1 cellular context compared by ENCODE assay signal in genomic region chr16:8905795-8906591, GRCh38.
TF ChIP-seq lines count a peak whose summit lies in the region.

No MANE protein-coding gene starts in this region.

TF ChIP-seq in HCT116, 20 proteins besides CTCF, POLR2A, EP300 and RAD21 (continued from another document):
- no peak for TF ChIP-seq REST (IDR thresholded peaks at IDR 0.05; ENCODE audit: low read depth)
- TF ChIP-seq CBX3 (IDR thresholded peaks at IDR 0.05; ENCODE audit: low read depth): no peak
- TF ChIP-seq ZBTB33 (IDR thresholded peaks at IDR 0.05; ENCODE audit: extremely low read depth, insufficient replicate concordance, low read length): no peak
- no peak for TF ChIP-seq ELF1 (IDR thresholded peaks at IDR 0.05; ENCODE audit: borderline replicate concordance, low read depth)
- no peak for TF ChIP-seq ZFX (IDR thresholded peaks at IDR 0.05)
- TF ChIP-seq FOSL1 (IDR thresholded peaks at IDR 0.05; ENCODE audit: low read depth): no peak
- TF ChIP-seq JUND (IDR thresholded peaks at IDR 0.05): no peak
- TF ChIP-seq SP1 (IDR thresholded peaks at IDR 0.05; ENCODE audit: low read depth): no peak
- no peak for TF ChIP-seq ATF3 (IDR thresholded peaks at IDR 0.05)
- no peak for TF ChIP-seq EZH2 (IDR thresholded peaks at IDR 0.05)
- TF ChIP-seq CEBPB (IDR thresholded peaks at IDR 0.05; ENCODE audit: low read depth): no peak
- TF ChIP-seq POLR2AphosphoS5 (IDR thresholded peaks at IDR 0.05; ENCODE audit: low read depth, low read length): no peak
- no peak for TF ChIP-seq EZH2phosphoT487 (IDR thresholded peaks at IDR 0.05; ENCODE audit: borderline replicate concordance)
- no peak for TF ChIP-seq SRF (IDR thresholded peaks at IDR 0.05; ENCODE audit: low read depth)
TF ChIP-seq in HCT116: peak in this region for 0.
